Comparison of ENCODE assay signal across 1 cellular context in the genomic region with DNA sequence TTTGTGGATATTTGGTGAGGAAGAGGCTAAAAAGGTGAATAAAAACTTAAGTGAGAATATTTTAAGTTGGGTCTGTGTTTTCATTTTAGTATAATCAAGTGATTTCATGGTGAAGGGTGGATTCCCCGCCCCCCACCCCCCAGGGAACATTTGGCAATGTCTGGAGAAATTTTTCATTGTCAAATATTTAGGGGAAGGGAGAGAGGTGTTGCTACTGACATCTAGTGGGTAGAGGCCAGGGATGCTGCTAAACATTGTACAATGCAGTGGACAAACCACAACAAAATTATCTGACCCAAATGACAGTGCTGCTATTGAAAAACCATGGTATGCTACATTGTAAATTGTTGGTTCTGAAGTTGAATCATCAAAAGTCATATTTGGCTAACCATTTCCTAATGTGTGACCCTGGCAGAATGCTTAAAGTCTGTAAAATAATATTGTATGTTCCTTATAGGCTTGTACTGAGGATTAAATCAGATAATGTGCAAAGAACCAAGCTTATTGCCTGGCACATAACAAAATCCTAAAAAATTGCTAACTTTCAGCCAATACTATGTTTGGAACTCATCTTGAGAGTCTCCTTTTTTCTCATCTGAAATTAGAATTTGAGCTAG.
TF ChIP-seq lines count a peak whose summit lies in the region.

No MANE protein-coding gene starts in this region.

TF ChIP-seq in H1, 55 proteins besides CTCF, POLR2A, EP300 and RAD21:
- TF ChIP-seq POU5F1 (IDR thresholded peaks at IDR 0.05; ENCODE audit: low read depth, low read length) = no peak
- TF ChIP-seq TEAD4 (IDR thresholded peaks at IDR 0.05; ENCODE audit: low read depth, low read length) = no peak
- TF ChIP-seq FOSL1 (IDR thresholded peaks at IDR 0.05; ENCODE audit: insufficient read depth, low read depth, low read length) = no peak
- TF ChIP-seq ZNF274 (IDR thresholded peaks at IDR 0.05; ENCODE audit: borderline replicate concordance, extremely low read depth, low read length) = no peak
- no peak for TF ChIP-seq SP2 (IDR thresholded peaks at IDR 0.05; ENCODE audit: low read length)
- TF ChIP-seq, protein P1, sequence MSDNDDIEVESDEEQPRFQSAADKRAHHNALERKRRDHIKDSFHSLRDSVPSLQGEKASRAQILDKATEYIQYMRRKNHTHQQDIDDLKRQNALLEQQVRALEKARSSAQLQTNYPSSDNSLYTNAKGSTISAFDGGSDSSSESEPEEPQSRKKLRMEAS (IDR thresholded peaks at IDR 0.05) = no peak
- TF ChIP-seq SP4 (IDR thresholded peaks at IDR 0.05; ENCODE audit: low read length) = no peak
- no peak for TF ChIP-seq EZH2 (IDR thresholded peaks at IDR 0.05; ENCODE audit: low read depth, low read length, severe bottlenecking)
- TF ChIP-seq BRCA1 (IDR thresholded peaks at IDR 0.05; ENCODE audit: low read depth, low read length) = no peak
- TF ChIP-seq TBP (IDR thresholded peaks at IDR 0.05; ENCODE audit: low read depth, low read length) = no peak
- TF ChIP-seq TAF1 (IDR thresholded peaks at IDR 0.05; ENCODE audit: low read depth, low read length) = no peak
- TF ChIP-seq KDM1A (IDR thresholded peaks at IDR 0.05; ENCODE audit: borderline replicate concordance, low read length) = no peak
- TF ChIP-seq SP1 (IDR thresholded peaks at IDR 0.05; ENCODE audit: low read depth, low read length) = no peak
- no peak for TF ChIP-seq POLR2AphosphoS5 (IDR thresholded peaks at IDR 0.05; ENCODE audit: low read depth, low read length)
TF ChIP-seq in H1: peak in this region for 0.
